ENCODE assay signal across 8 cellular contexts in the genomic region with DNA sequence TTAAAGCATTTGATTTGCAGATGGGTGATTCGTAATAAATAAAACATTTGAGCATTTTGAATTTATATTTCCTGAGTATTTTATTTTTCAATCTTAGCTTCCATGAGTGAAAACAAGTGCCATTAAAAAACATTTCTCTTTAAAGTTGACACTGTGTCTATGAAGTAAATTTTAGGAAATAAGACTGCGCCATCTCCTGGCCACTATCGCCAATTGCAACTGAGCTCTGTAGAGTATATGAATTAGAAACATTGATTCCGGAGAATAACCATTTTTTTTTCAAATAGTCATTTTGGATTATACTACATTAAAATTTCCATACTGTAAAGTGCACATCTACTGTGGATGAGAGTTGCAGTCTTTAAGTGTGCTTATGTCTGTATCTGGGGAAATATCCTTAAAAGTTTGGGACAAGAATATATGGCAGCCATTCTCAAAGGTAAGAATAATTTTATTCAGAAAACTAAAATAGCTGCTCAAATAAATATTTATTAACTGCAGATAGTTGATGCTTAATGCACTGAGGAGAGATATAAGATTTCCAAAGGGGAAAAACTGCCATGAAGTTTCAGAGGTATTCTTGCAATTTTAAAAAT. TPM values are rescaled to one million over a fixed set of nuclear protein-coding genes. Genes with fewer than 3 reads are reported as not detected.
A peak's percentile ranks its signal among the peaks of the same experiment; 100 is the strongest.
DNase-seq lines count a peak whose midpoint lies in the region; ATAC-seq and TF ChIP-seq lines count a peak whose summit lies in the region.

No MANE protein-coding gene starts in this region.

- no peaks in the 10 kb centered on the region for H3K9me3 Mint-ChIP-seq in activated T-helper 2 cell treated with anti-CD3 and anti-CD28 coated beads, Interferon-gamma antibody, Interleukin-2, Interleukin-4, amounts not matched to agents 10 μg/mL and 5 μg/mL and 100 μg/mL, durations not matched to agents 14 hours and 24 hours and 36 hours

- intact Hi-C loops in activated T-helper 2 cell treated with anti-CD3 and anti-CD28 coated beads, Interferon-gamma antibody, Interleukin-2, Interleukin-4, amounts not matched to agents 10 μg/mL and 5 μg/mL and 100 μg/mL, durations not matched to agents 14 hours and 24 hours and 36 hours (cut with micrococcal nuclease) = loop anchor here (1.0 kb wide), 1 partner anchor 639 kb away; no protein-coding TSS in a partner anchor

- ATAC-seq in GM21390 (IDR thresholded peaks at IDR 0.05; ENCODE audit: unreplicated experiment) = peak; percentile 62
- ATAC-seq in GM21825 (IDR thresholded peaks at IDR 0.05; ENCODE audit: unreplicated experiment) = no peak

- peaks cover 4% of the 10 kb centered on the region for H3K4me1 Mint-ChIP-seq in activated T-helper 2 cell treated with anti-CD3 and anti-CD28 coated beads, Interferon-gamma antibody, Interleukin-2, Interleukin-4, amounts not matched to agents 10 μg/mL and 5 μg/mL and 100 μg/mL, durations not matched to agents 14 hours and 24 hours and 36 hours (ENCODE audit: low read depth)

- H3K27me3 Mint-ChIP-seq in activated T-helper 2 cell treated with anti-CD3 and anti-CD28 coated beads, Interferon-gamma antibody, Interleukin-2, Interleukin-4, amounts not matched to agents 10 μg/mL and 5 μg/mL and 100 μg/mL, durations not matched to agents 14 hours and 24 hours and 36 hours (ENCODE audit: low read depth) = peaks cover 28% of the 10 kb centered on the region

- peak; percentile 47 for DNase-seq in COLO668 (lab: John Stamatoyannopoulos, UW; ENCODE audit: unreplicated experiment)
- peak; percentile 35 for DNase-seq in MV-4-11 (lab: John Stamatoyannopoulos, UW)
- DNase-seq in activated CD4-positive, alpha-beta T cell treated with anti-CD3 and anti-CD28 coated beads, Interleukin-2, amount 50 U/mL, for 48 hours = peak; percentile 51 to 56
- peak; percentile 7 to 55 for DNase-seq in foreskin fibroblast
- DNase-seq in retinal pigment epithelial cell (ENCODE audit: low read depth) = no peak
- DNase-seq in activated T-helper 2 cell treated with anti-CD3 and anti-CD28 coated beads, Interferon-gamma antibody, Interleukin-2, Interleukin-4, amounts not matched to agents 10 μg/mL and 5 μg/mL and 100 μg/mL, durations not matched to agents 14 hours and 24 hours and 36 hours (ENCODE audit: low spot score) = no peak

- H3K4me3 Mint-ChIP-seq in activated T-helper 2 cell treated with anti-CD3 and anti-CD28 coated beads, Interferon-gamma antibody, Interleukin-2, Interleukin-4, amounts not matched to agents 10 μg/mL and 5 μg/mL and 100 μg/mL, durations not matched to agents 14 hours and 24 hours and 36 hours (ENCODE audit: low read depth) = no peak overlapping the region

- H3K36me3 Mint-ChIP-seq in activated T-helper 2 cell treated with anti-CD3 and anti-CD28 coated beads, Interferon-gamma antibody, Interleukin-2, Interleukin-4, amounts not matched to agents 10 μg/mL and 5 μg/mL and 100 μg/mL, durations not matched to agents 14 hours and 24 hours and 36 hours (ENCODE audit: low read depth) = no peaks in the 10 kb centered on the region

- peak; percentile 64 for TF ChIP-seq CTCF in foreskin fibroblast (IDR thresholded peaks at IDR 0.05; ENCODE audit: low read depth, low read length)
- TF ChIP-seq CTCF in retinal pigment epithelial cell (conservative IDR thresholded peaks at IDR 0.05; ENCODE audit: low read depth, low read length) = peak; percentile 80

- no peak overlapping the region for H3K27ac Mint-ChIP-seq in activated T-helper 2 cell treated with anti-CD3 and anti-CD28 coated beads, Interferon-gamma antibody, Interleukin-2, Interleukin-4, amounts not matched to agents 10 μg/mL and 5 μg/mL and 100 μg/mL, durations not matched to agents 14 hours and 24 hours and 36 hours

- H3K4me3 ChIP-seq in foreskin fibroblast (ENCODE audit: low read depth in 1 of 2, low read length in 2 of 2) (no peak overlapping the region), retinal pigment epithelial cell (ENCODE audit: low read length) (no peak overlapping the region)

RNA-seq across cellular contexts. Expression of gene DMRTA1, which starts 5.9 kb away (rescaled TPM):
- total RNA-seq in activated T-helper 2 cell treated with anti-CD3 and anti-CD28 coated beads, Interferon-gamma antibody, Interleukin-2, Interleukin-4, amounts not matched to agents 10 μg/mL and 5 μg/mL and 100 μg/mL, durations not matched to agents 14 hours and 24 hours and 36 hours = not detected in 2 replicates

Comparison
In these comparisons a context has a peak if more than half of its experiments do, and no peak if none do; other contexts are left out.
1. DNase-seq: peak in COLO668 (single experiment), MV-4-11 (single experiment), activated CD4-positive, alpha-beta T cell treated with anti-CD3 and anti-CD28 coated beads, Interleukin-2, amount 50 U/mL, for 48 hours (2 of 2) and foreskin fibroblast (2 of 2); none in retinal pigment epithelial cell (single experiment) and activated T-helper 2 cell treated with anti-CD3 and anti-CD28 coated beads, Interferon-gamma antibody, Interleukin-2, Interleukin-4, amounts not matched to agents 10 μg/mL and 5 μg/mL and 100 μg/mL, durations not matched to agents 14 hours and 24 hours and 36 hours (single experiment).